ENCODE assay signal across 16 cellular contexts in genomic region chr2:221211653-221212052, GRCh38.
DNase-seq lines count a peak whose midpoint lies in the region; ATAC-seq and TF ChIP-seq lines count a peak whose summit lies in the region.
"Had no signal": no experiment of that assay in that cellular context is flagged by ENCODE, and none has a peak within 500 bp of the region (broad histone marks: within the 10 kb centered on the region; RNA-seq: fewer than 3 reads in every experiment).

No MANE protein-coding gene starts in this region.

- intact Hi-C loops in colonic mucosa (cut with DNase I): no loop called here
- intact Hi-C loops in mucosa of descending colon (cut with DNase I, micrococcal nuclease): no loop called here

- H3K27me3 ChIP-seq in colonic mucosa: no peaks in the 10 kb centered on the region
- H3K27me3 ChIP-seq: BE2C, BLaER1 had no signal

- no peaks in the 10 kb centered on the region for H3K9me3 ChIP-seq in colonic mucosa
- no peaks in the 10 kb centered on the region for H3K9me3 ChIP-seq in mucosa of descending colon
- H3K9me3 ChIP-seq: BE2C, BLaER1, Caco-2 had no signal

- no peak for DNase-seq in colonic mucosa
- peak in 1 of 3 donors; percentile 5 for DNase-seq in mucosa of descending colon
- no peak for DNase-seq in pons (ENCODE audit: low spot score)
- no peak for DNase-seq in CD1c-positive myeloid dendritic cell (ENCODE audit: extremely low spot score)
- DNase-seq: 8988T; ACHN; BE2C; C1 segment of cervical spinal cord; Caco-2; Calu3; CD4-positive, alpha-beta T cell; CD8-positive, alpha-beta T cell; DMS79 treated with DMSO at 0.1 percent for 48 hours; GF-D8 had no signal

- TF ChIP-seq CTCF in colonic mucosa (IDR thresholded peaks at IDR 0.05) (no peak), mucosa of descending colon (IDR thresholded peaks at IDR 0.05) (no peak)

- H3K4me1 ChIP-seq in colonic mucosa (no peaks in the 10 kb centered on the region), mucosa of descending colon (ENCODE audit: low read depth) (peaks cover 6% of the 10 kb centered on the region)
- H3K4me1 ChIP-seq: BE2C, Caco-2 had no signal

- H3K36me3 ChIP-seq in colonic mucosa (no peaks in the 10 kb centered on the region), mucosa of descending colon (ENCODE audit: low read depth) (no peaks in the 10 kb centered on the region)
- H3K36me3 ChIP-seq: BE2C, BLaER1 had no signal

- H3K9ac ChIP-seq in colonic mucosa (ENCODE audit: low read depth in 2 of 2, low read length in 2 of 2): no peak overlapping the region
- H3K9ac ChIP-seq: BLaER1 had no signal

- no peak overlapping the region for H3K4me3 ChIP-seq in colonic mucosa
- no peak overlapping the region for H3K4me3 ChIP-seq in mucosa of descending colon
- H3K4me3 ChIP-seq: BLaER1 had no signal

- H3K27ac ChIP-seq in colonic mucosa: peak overlapping the region; percentile 53
- H3K27ac ChIP-seq: BLaER1 had no signal

- peak; percentile 88 for ATAC-seq in mucosa of descending colon
- no peak for ATAC-seq in GM19324 (IDR thresholded peaks at IDR 0.05; ENCODE audit: low FRiP score, unreplicated experiment)
- ATAC-seq: CD8-positive, alpha-beta T cell had no signal
